In the genomic region with DNA sequence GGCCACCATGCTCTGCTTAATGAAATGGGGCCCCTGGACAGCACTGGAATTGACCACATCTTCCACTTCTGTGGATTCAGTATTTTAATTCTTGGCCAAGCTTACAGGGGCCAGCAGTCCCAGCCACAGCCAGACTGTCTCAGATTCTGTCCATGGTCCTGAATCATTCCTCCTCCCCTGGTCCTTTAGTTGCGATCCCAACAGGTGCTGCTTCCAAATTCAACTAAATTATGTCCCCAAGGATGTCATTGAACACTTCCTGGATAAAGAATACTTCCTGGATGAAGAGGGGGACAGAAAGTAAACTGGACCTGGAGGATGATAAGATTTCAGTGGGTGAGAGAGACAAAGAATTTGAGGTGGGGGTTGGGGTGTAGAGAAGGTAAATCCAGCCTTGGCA, we compare ENCODE assay signal across 17 cellular contexts.
A peak's percentile ranks its signal among the peaks of the same experiment; 100 is the strongest.
DNase-seq lines count a peak whose midpoint lies in the region; ATAC-seq, FAIRE-seq and TF ChIP-seq lines count a peak whose summit lies in the region.
"Had no signal": no experiment of that assay in that cellular context is flagged by ENCODE, and none has a peak within 500 bp of the region (broad histone marks: within the 10 kb centered on the region; RNA-seq: fewer than 3 reads in every experiment).

No MANE protein-coding gene starts in this region.

- no peaks in the 10 kb centered on the region for H3K9me3 Mint-ChIP-seq in activated naive CD4-positive, alpha-beta T cell treated with anti-CD3 and anti-CD28 coated beads, Interleukin-2, amount 50 U/mL, for 72 hours

- peak; percentile 12 for DNase-seq in Caki2 (ENCODE audit: low read depth)
- DNase-seq in T47D (ENCODE audit: low read depth in 1 of 2, low spot score in 1 of 2), result peak; percentile 41 to 63
- DNase-seq in HepG2 (ENCODE audit: low spot score), result no peak
- DNase-seq in activated gamma-delta T cell treated with Interleukin-2 at 50 U/mL for 16 hours, result no peak
- DNase-seq in activated naive CD4-positive, alpha-beta T cell treated with anti-CD3 and anti-CD28 coated beads, Interleukin-2, amount 50 U/mL, for 72 hours (ENCODE audit: low spot score in 2 of 2), result no peak
- DNase-seq in RPMI8226, result no peak
- no peak for DNase-seq in stimulated activated CD4-positive, alpha-beta T cell treated with anti-CD3 and anti-CD28 coated beads, Interleukin-15, amount 100 ng/mL, for 24 hours
- DNase-seq: body of pancreas; NCI-H446 treated with DMSO at 0.1 percent for 48 hours; stimulated activated CD4-positive, alpha-beta T cell treated with anti-CD3 and anti-CD28 coated beads, Interleukin-2, amount 100 ng/mL, for 24 hours; stimulated activated naive CD8-positive, alpha-beta T cell treated with anti-CD3 and anti-CD28 coated beads, Interleukin-15, Interleukin-2, amounts not matched to agents 100 U/mL and 50 U/mL, for 24 hours; WERI-Rb-1 had no signal

- no peaks in the 10 kb centered on the region for H3K9me3 ChIP-seq in HepG2 (ENCODE audit: low read length)
- H3K9me3 ChIP-seq: body of pancreas, prostate gland had no signal

- CTCF ChIA-PET in HepG2 (lab: Yijun Ruan, JAX; ENCODE audit: low intra/inter-chr PET ratio, low total read pairs), result no interaction called here

- H3K4me2 ChIP-seq in HepG2 (ENCODE audit: low read depth, low read length), result no peak overlapping the region

- no peak for ATAC-seq in HepG2
- ATAC-seq in activated naive CD4-positive, alpha-beta T cell treated with anti-CD3 and anti-CD28 coated beads, Interleukin-2, amount 50 U/mL, for 72 hours, result no peak
- ATAC-seq: body of pancreas; stimulated activated naive CD8-positive, alpha-beta T cell treated with anti-CD3 and anti-CD28 coated beads, Interleukin-15, Interleukin-2, amounts not matched to agents 100 U/mL and 50 U/mL, for 24 hours had no signal

- no peak overlapping the region for H3K4me3 ChIP-seq in HepG2 (replicated peaks in 1 of 3; ENCODE audit: insufficient read depth in 1 of 3, low read depth in 2 of 3, low read length in 3 of 3)
- H3K4me3 ChIP-seq: body of pancreas, prostate gland had no signal

- TF ChIP-seq CTCF in HepG2 (CRISPR knock-in tag; IDR thresholded peaks at IDR 0.05), result no peak

- no peak overlapping the region for H3K27ac Mint-ChIP-seq in activated naive CD4-positive, alpha-beta T cell treated with anti-CD3 and anti-CD28 coated beads, Interleukin-2, amount 50 U/mL, for 72 hours
- H3K27ac Mint-ChIP-seq: B cell had no signal

- no peaks in the 10 kb centered on the region for H4K20me1 ChIP-seq in HepG2 (ENCODE audit: insufficient read depth, low read length)

- H3K4me1 ChIP-seq in HepG2 (ENCODE audit: insufficient read depth, low read length), result no peaks in the 10 kb centered on the region
- H3K4me1 ChIP-seq: body of pancreas, prostate gland had no signal

- FAIRE-seq in HepG2 (lab: Jason Lieb, UNC), result no peak
- FAIRE-seq: G401.6 had no signal

- POLR2A ChIA-PET in HepG2 (lab: Yijun Ruan, JAX), result no interaction called here

- intact Hi-C loops in HepG2 (cut with micrococcal nuclease; ENCODE audit: unreplicated experiment), result no loop called here

- H2AFZ ChIP-seq in HepG2 (ENCODE audit: low read length), result no peak overlapping the region

- in situ Hi-C loops in Caki2 (cut with HindIII; ENCODE audit: low pct_unique_long_range_greater_than_20kb, low sequenced_read_pairs) (no loop called here), T47D (cut with HindIII; ENCODE audit: low pct_unique_long_range_greater_than_20kb, low sequenced_read_pairs) (no loop called here), HepG2 (cut with HindIII; ENCODE audit: extremely low pct_ligation_motif_present, low pct_unique_long_range_greater_than_20kb) (no loop called here)

- TF ChIP-seq RAD21 in Ishikawa (IDR thresholded peaks at IDR 0.05; ENCODE audit: low read depth), result no peak
- no peak for TF ChIP-seq RAD21 in HepG2 (CRISPR knock-in tag; IDR thresholded peaks at IDR 0.05)

- no peak for TF ChIP-seq POLR2A in HepG2 (IDR thresholded peaks at IDR 0.05; ENCODE audit: insufficient read depth in 1 of 2, low read depth in 2 of 2, low read length in 2 of 2)

- no peaks in the 10 kb centered on the region for H3K36me3 Mint-ChIP-seq in activated naive CD4-positive, alpha-beta T cell treated with anti-CD3 and anti-CD28 coated beads, Interleukin-2, amount 50 U/mL, for 72 hours

- H3K79me2 ChIP-seq in HepG2 (ENCODE audit: insufficient read depth, low read length), result no peaks in the 10 kb centered on the region

- no TSS peak for BruUV-seq in HepG2 (replicated peaks; lab: Mats Ljungman, UMichigan)

- no peak overlapping the region for H3K9ac ChIP-seq in HepG2 (ENCODE audit: insufficient read depth, low read depth, low read length)

- H3K27me3 ChIP-seq in HepG2 (ENCODE audit: control insufficient read depth in 1 of 2, insufficient read depth in 2 of 2, low read length in 2 of 2), result no peaks in the 10 kb centered on the region
- H3K27me3 ChIP-seq: body of pancreas had no signal

- WGBS in HepG2 (ENCODE audit: low lambda C conversion rate), result 0% methylated on average over 1 of the region's 1 CpG

- TF ChIP-seq EP300 in Ishikawa (IDR thresholded peaks at IDR 0.05; ENCODE audit: borderline replicate concordance) (no peak), HepG2 (IDR thresholded peaks at IDR 0.05; ENCODE audit: low read depth in 2 of 2, low read length in 2 of 2) (no peak), HepG2 (CRISPR knock-in tag; IDR thresholded peaks at IDR 0.05; ENCODE audit: borderline replicate concordance) (no peak)

- H3K27ac ChIP-seq in HepG2 (ENCODE audit: extremely low read length, insufficient read depth, low read length), result no peak overlapping the region
- H3K27ac ChIP-seq: body of pancreas, epithelial cell of prostate, prostate gland, WERI-Rb-1 had no signal

- no peaks in the 10 kb centered on the region for H3K36me3 ChIP-seq in HepG2 (replicated peaks in 1 of 2; ENCODE audit: control insufficient read depth in 1 of 2, insufficient read depth in 2 of 2, low read length in 2 of 2)
- H3K36me3 ChIP-seq: prostate gland, WERI-Rb-1 had no signal

TF ChIP-seq in Ishikawa, 13 proteins besides CTCF, POLR2A, EP300 and RAD21:
- no peak for TF ChIP-seq ZBTB7A (IDR thresholded peaks at IDR 0.05; ENCODE audit: low read depth)
- TF ChIP-seq, protein P1, sequence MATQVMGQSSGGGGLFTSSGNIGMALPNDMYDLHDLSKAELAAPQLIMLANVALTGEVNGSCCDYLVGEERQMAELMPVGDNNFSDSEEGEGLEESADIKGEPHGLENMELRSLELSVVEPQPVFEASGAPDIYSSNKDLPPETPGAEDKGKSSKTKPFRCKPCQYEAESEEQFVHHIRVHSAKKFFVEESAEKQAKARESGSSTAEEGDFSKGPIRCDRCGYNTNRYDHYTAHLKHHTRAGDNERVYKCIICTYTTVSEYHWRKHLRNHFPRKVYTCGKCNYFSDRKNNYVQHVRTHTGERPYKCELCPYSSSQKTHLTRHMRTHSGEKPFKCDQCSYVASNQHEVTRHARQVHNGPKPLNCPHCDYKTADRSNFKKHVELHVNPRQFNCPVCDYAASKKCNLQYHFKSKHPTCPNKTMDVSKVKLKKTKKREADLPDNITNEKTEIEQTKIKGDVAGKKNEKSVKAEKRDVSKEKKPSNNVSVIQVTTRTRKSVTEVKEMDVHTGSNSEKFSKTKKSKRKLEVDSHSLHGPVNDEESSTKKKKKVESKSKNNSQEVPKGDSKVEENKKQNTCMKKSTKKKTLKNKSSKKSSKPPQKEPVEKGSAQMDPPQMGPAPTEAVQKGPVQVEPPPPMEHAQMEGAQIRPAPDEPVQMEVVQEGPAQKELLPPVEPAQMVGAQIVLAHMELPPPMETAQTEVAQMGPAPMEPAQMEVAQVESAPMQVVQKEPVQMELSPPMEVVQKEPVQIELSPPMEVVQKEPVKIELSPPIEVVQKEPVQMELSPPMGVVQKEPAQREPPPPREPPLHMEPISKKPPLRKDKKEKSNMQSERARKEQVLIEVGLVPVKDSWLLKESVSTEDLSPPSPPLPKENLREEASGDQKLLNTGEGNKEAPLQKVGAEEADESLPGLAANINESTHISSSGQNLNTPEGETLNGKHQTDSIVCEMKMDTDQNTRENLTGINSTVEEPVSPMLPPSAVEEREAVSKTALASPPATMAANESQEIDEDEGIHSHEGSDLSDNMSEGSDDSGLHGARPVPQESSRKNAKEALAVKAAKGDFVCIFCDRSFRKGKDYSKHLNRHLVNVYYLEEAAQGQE (IDR thresholded peaks at IDR 0.05; ENCODE audit: low read depth), result peak; percentile 90

TF ChIP-seq in HepG2, 621 proteins besides CTCF, POLR2A, EP300 and RAD21 (continues in another document):
- no peak for TF ChIP-seq PCBP1 (IDR thresholded peaks at IDR 0.05; ENCODE audit: borderline replicate concordance, low read depth, low read length)
- TF ChIP-seq, protein P1 (IDR thresholded peaks at IDR 0.05; ENCODE audit: borderline replicate concordance in 1 of 2, low read depth in 1 of 2, low read length in 2 of 2), result peak; percentile 62 to 93
- TF ChIP-seq ZFAT (CRISPR knock-in tag; conservative IDR thresholded peaks at IDR 0.05), result no peak
- peak; percentile 93 for TF ChIP-seq MIER2 (CRISPR knock-in tag; IDR thresholded peaks at IDR 0.05)
- TF ChIP-seq ZNF329 (CRISPR knock-in tag; IDR thresholded peaks at IDR 0.05; ENCODE audit: low read depth), result no peak
- TF ChIP-seq EHMT2 (IDR thresholded peaks at IDR 0.05; ENCODE audit: borderline replicate concordance, low read depth, low read length), result peak; percentile 59; the same call in 1 of the 2 replicates
- no peak for TF ChIP-seq ZNF274 (CRISPR knock-in tag; IDR thresholded peaks at IDR 0.05)
- no peak for TF ChIP-seq ZSCAN29 (CRISPR knock-in tag; conservative IDR thresholded peaks at IDR 0.05)

Comparison
In these comparisons a context has a peak if more than half of its experiments do, and no peak if none do; other contexts are left out.
1. DNase-seq: peak in Caki2 (single experiment) and T47D (2 of 2); none in HepG2 (single experiment), activated gamma-delta T cell treated with Interleukin-2 at 50 U/mL for 16 hours (single experiment), activated naive CD4-positive, alpha-beta T cell treated with anti-CD3 and anti-CD28 coated beads, Interleukin-2, amount 50 U/mL, for 72 hours (0 of 2), RPMI8226 (single experiment) and stimulated activated CD4-positive, alpha-beta T cell treated with anti-CD3 and anti-CD28 coated beads, Interleukin-15, amount 100 ng/mL, for 24 hours (single experiment).